In genomic region chr4:136557396-136557795, GRCh38 we compare ENCODE assay signal across 26 cellular contexts.
"Had no signal": no experiment of that assay in that cellular context is flagged by ENCODE, and none has a peak within 500 bp of the region (broad histone marks: within the 10 kb centered on the region; RNA-seq: fewer than 3 reads in every experiment).

No MANE protein-coding gene starts in this region.

- H3K27me3 ChIP-seq: colonic mucosa, dorsolateral prefrontal cortex, esophagus muscularis mucosa, esophagus squamous epithelium, foreskin keratinocyte, gastrocnemius medialis, gastroesophageal sphincter, heart left ventricle, heart right ventricle had no signal

- ATAC-seq: effector memory CD8-positive, alpha-beta T cell; esophagus mucosa; foreskin keratinocyte; gastrocnemius medialis; gastroesophageal sphincter; heart left ventricle; heart right ventricle had no signal

- H3K36me3 ChIP-seq: colonic mucosa, esophagus muscularis mucosa, esophagus squamous epithelium, gastrocnemius medialis, gastroesophageal sphincter, heart left ventricle, heart right ventricle had no signal

- H3K4me3 ChIP-seq: colonic mucosa, coronary artery, dorsolateral prefrontal cortex, esophagus muscularis mucosa, esophagus squamous epithelium, gastrocnemius medialis, gastroesophageal sphincter, heart left ventricle, heart right ventricle had no signal

- DNase-seq: colonic mucosa; cortex of kidney; dorsolateral prefrontal cortex; effector CD4-positive, alpha-beta T cell; effector CD8-positive, alpha-beta T cell; effector memory CD4-positive, alpha-beta T cell; effector memory CD8-positive, alpha-beta T cell; endodermal cell; erythroblast; esophagus squamous epithelium; foreskin fibroblast; foreskin keratinocyte; foreskin melanocyte; gastrocnemius medialis; glutamatergic neuron; head of caudate nucleus; heart left ventricle; heart right ventricle had no signal

- FAIRE-seq: colon, endometrium, frontal cortex had no signal

- H3K9me3 ChIP-seq: colonic mucosa, esophagus muscularis mucosa, esophagus squamous epithelium, gastrocnemius medialis, gastroesophageal sphincter, heart right ventricle had no signal

- H3K27ac ChIP-seq: colonic mucosa, coronary artery, dorsolateral prefrontal cortex, epithelial cell of prostate, esophagus muscularis mucosa, esophagus squamous epithelium, foreskin keratinocyte, gastrocnemius medialis, gastroesophageal sphincter, heart left ventricle, heart right ventricle had no signal

- H3K4me1 ChIP-seq: colonic mucosa, esophagus squamous epithelium, foreskin keratinocyte, heart left ventricle, heart right ventricle had no signal
